ENCODE assay signal across 1 cellular context in genomic region chr19:47058621-47059020, GRCh38.
TF ChIP-seq lines count a peak whose summit lies in the region.

No MANE protein-coding gene starts in this region.

TF ChIP-seq in HepG2, 621 proteins besides CTCF, POLR2A, EP300 and RAD21 (continued from another document and continues in another):
- TF ChIP-seq THYN1 (CRISPR knock-in tag; IDR thresholded peaks at IDR 0.05; ENCODE audit: borderline replicate concordance, low read depth) (no peak), KLF16 (CRISPR knock-in tag; IDR thresholded peaks at IDR 0.05) (no peak), HNF1B (CRISPR knock-in tag; IDR thresholded peaks at IDR 0.05) (no peak), ZNF703 (CRISPR knock-in tag; IDR thresholded peaks at IDR 0.05; ENCODE audit: borderline replicate concordance) (no peak), TEAD3 (CRISPR knock-in tag; optimal IDR thresholded peaks at IDR 0.05; ENCODE audit: borderline replicate concordance) (peak; percentile 91), ARID3A (IDR thresholded peaks at IDR 0.05; ENCODE audit: low read depth, low read length) (no peak), ELK4 (CRISPR knock-in tag; IDR thresholded peaks at IDR 0.05; ENCODE audit: borderline replicate concordance) (no peak), ZNF383 (CRISPR knock-in tag; IDR thresholded peaks at IDR 0.05; ENCODE audit: borderline replicate concordance) (no peak), ZNF10 (CRISPR knock-in tag; IDR thresholded peaks at IDR 0.05; ENCODE audit: borderline replicate concordance, low read depth) (no peak), FOXO1 (CRISPR knock-in tag; IDR thresholded peaks at IDR 0.05) (peak; percentile 53; the same call in 1 of the 2 replicates), GLI4 (CRISPR knock-in tag; IDR thresholded peaks at IDR 0.05; ENCODE audit: borderline replicate concordance) (no peak), DZIP1 (CRISPR knock-in tag; IDR thresholded peaks at IDR 0.05) (no peak), SALL1 (CRISPR knock-in tag; IDR thresholded peaks at IDR 0.05) (peak; percentile 57), RCOR2 (CRISPR knock-in tag; IDR thresholded peaks at IDR 0.05) (no peak), FOXP4 (CRISPR knock-in tag; IDR thresholded peaks at IDR 0.05) (peak; percentile 46; the same call in 1 of the 2 replicates), ZNF180 (CRISPR knock-in tag; IDR thresholded peaks at IDR 0.05; ENCODE audit: borderline replicate concordance, low read depth) (no peak), ZNF704 (CRISPR knock-in tag; IDR thresholded peaks at IDR 0.05; ENCODE audit: borderline replicate concordance) (no peak), SMARCC2 (IDR thresholded peaks at IDR 0.05) (no peak), SP4 (CRISPR knock-in tag; IDR thresholded peaks at IDR 0.05) (no peak), ADNP (CRISPR knock-in tag; IDR thresholded peaks at IDR 0.05) (no peak), ZNF30 (CRISPR knock-in tag; IDR thresholded peaks at IDR 0.05) (no peak), TOE1 (CRISPR knock-in tag; IDR thresholded peaks at IDR 0.05) (no peak), DR1 (CRISPR knock-in tag; IDR thresholded peaks at IDR 0.05) (no peak), ZNF232 (CRISPR knock-in tag; IDR thresholded peaks at IDR 0.05; ENCODE audit: borderline replicate concordance) (no peak), RBAK (CRISPR knock-in tag; IDR thresholded peaks at IDR 0.05) (no peak), IKZF5 (CRISPR knock-in tag; IDR thresholded peaks at IDR 0.05) (no peak), ZC3H13 (CRISPR knock-in tag; IDR thresholded peaks at IDR 0.05) (peak; percentile 37; the same call in 1 of the 2 replicates), ATRX (CRISPR knock-in tag; IDR thresholded peaks at IDR 0.05; ENCODE audit: borderline replicate concordance) (no peak), ZNF614 (CRISPR knock-in tag; IDR thresholded peaks at IDR 0.05; ENCODE audit: borderline replicate concordance) (peak; percentile 16; the same call in 1 of the 2 replicates), ZFX (CRISPR knock-in tag; IDR thresholded peaks at IDR 0.05; ENCODE audit: low read depth) (no peak), ZBTB34 (CRISPR knock-in tag; IDR thresholded peaks at IDR 0.05) (no peak), ZEB1 (IDR thresholded peaks at IDR 0.05; ENCODE audit: insufficient replicate concordance, low read depth) (no peak), ZNF670 (CRISPR knock-in tag; IDR thresholded peaks at IDR 0.05; ENCODE audit: borderline replicate concordance) (peak; percentile 18; the same call in 1 of the 2 replicates), NFIB (CRISPR knock-in tag; IDR thresholded peaks at IDR 0.05; ENCODE audit: borderline replicate concordance) (no peak), THRA (CRISPR knock-in tag; IDR thresholded peaks at IDR 0.05; ENCODE audit: borderline replicate concordance) (peak; percentile 81; the same call in 1 of the 2 replicates), ZNF530 (CRISPR knock-in tag; IDR thresholded peaks at IDR 0.05; ENCODE audit: low read depth) (no peak), POGK (CRISPR knock-in tag; conservative IDR thresholded peaks at IDR 0.05) (0 out of 2 replicates have a peak, but pooled peaks have one; percentile 28), REXO4 (CRISPR knock-in tag; IDR thresholded peaks at IDR 0.05; ENCODE audit: borderline replicate concordance) (no peak), HINFP (CRISPR knock-in tag; IDR thresholded peaks at IDR 0.05; ENCODE audit: low read depth) (no peak), ZBTB46 (CRISPR knock-in tag; IDR thresholded peaks at IDR 0.05; ENCODE audit: borderline replicate concordance) (no peak), ZNF773 (CRISPR knock-in tag; IDR thresholded peaks at IDR 0.05; ENCODE audit: borderline replicate concordance) (no peak)
